In genomic region chr20:43538855-43539700, GRCh38 we compare ENCODE assay signal across 1 cellular context.
TF ChIP-seq lines count a peak whose summit lies in the region.

No MANE protein-coding gene starts in this region.

TF ChIP-seq in A549, 52 proteins besides CTCF, POLR2A, EP300 and RAD21:
- TF ChIP-seq REST (IDR thresholded peaks at IDR 0.05) (peak; percentile 46; the same call in 1 of the 2 replicates), MYC (IDR thresholded peaks at IDR 0.05; ENCODE audit: borderline replicate concordance, low read length) (no peak), CHD4 (IDR thresholded peaks at IDR 0.05; ENCODE audit: borderline replicate concordance) (no peak), MAZ (IDR thresholded peaks at IDR 0.05; ENCODE audit: borderline replicate concordance, low read depth, low read length) (no peak), HEYL (CRISPR knock-in tag; IDR thresholded peaks at IDR 0.05) (no peak)
